In genomic region chr9:6907772-6908381, GRCh38 we compare ENCODE assay signal across 10 cellular contexts.
DNase-seq lines count a peak whose midpoint lies in the region; ATAC-seq and TF ChIP-seq lines count a peak whose summit lies in the region.
"Had no signal": no experiment of that assay in that cellular context is flagged by ENCODE, and none has a peak within 500 bp of the region (broad histone marks: within the 10 kb centered on the region; RNA-seq: fewer than 3 reads in every experiment).

No MANE protein-coding gene starts in this region.

- DNase-seq in NCI-H1105 treated with DMSO at 0.1 percent for 48 hours (lab: John Stamatoyannopoulos, UW) (peak; percentile 25), NCI-H1105 (lab: John Stamatoyannopoulos, UW) (no peak), NCI-H524 (lab: John Stamatoyannopoulos, UW) (peak; percentile 5 to 51), erythroblast (lab: John Stamatoyannopoulos, UW) (peak; percentile 56 to 72), gastrocnemius medialis (no peak), epidermal melanocyte (ENCODE audit: insufficient read length, low spot score) (no peak)
- DNase-seq: activated B cell treated with CpG ODN at 0.5 μM for 24 hours; CD4-positive, CD25-positive, alpha-beta regulatory T cell had no signal

- H3K4me1 ChIP-seq in gastrocnemius medialis = no peaks in the 10 kb centered on the region

- no peaks in the 10 kb centered on the region for H3K36me3 ChIP-seq in gastrocnemius medialis

- in situ Hi-C loops in gastrocnemius medialis (cut with MboI; ENCODE audit: low sequenced_read_pairs in 4 of 4) = no loop called here

- H3K9me3 ChIP-seq in gastrocnemius medialis = no peaks in the 10 kb centered on the region

- no peak overlapping the region for H3K4me3 ChIP-seq in gastrocnemius medialis

- ATAC-seq in gastrocnemius medialis (no peak), GM19463 (IDR thresholded peaks at IDR 0.05; ENCODE audit: unreplicated experiment) (no peak), GM19452 (IDR thresholded peaks at IDR 0.05; ENCODE audit: unreplicated experiment) (no peak)

- TF ChIP-seq POLR2A in erythroblast (IDR thresholded peaks at IDR 0.05; ENCODE audit: low read length) = no peak
- no peak for TF ChIP-seq POLR2A in gastrocnemius medialis (IDR thresholded peaks at IDR 0.05)

- intact Hi-C loops in gastrocnemius medialis (cut with DNase I; ENCODE audit: low total_unique reads) = no loop called here

- peak in 3 of 5 experiments; percentile 11 to 52 (median 50) for TF ChIP-seq CTCF in gastrocnemius medialis (IDR thresholded peaks at IDR 0.05 in 4 of 5, conservative IDR thresholded peaks at IDR 0.05 in 1 of 5)

- no peaks in the 10 kb centered on the region for H3K27me3 ChIP-seq in gastrocnemius medialis

- H3K27ac ChIP-seq in gastrocnemius medialis = no peak overlapping the region

Comparison
In these comparisons a context has a peak if more than half of its experiments do, and no peak if none do; other contexts are left out.
1. DNase-seq: peak in NCI-H1105 treated with DMSO at 0.1 percent for 48 hours (single experiment), NCI-H524 (2 of 2) and erythroblast (2 of 2); none in NCI-H1105 (single experiment), gastrocnemius medialis (0 of 2) and epidermal melanocyte (single experiment).